In the genomic region with DNA sequence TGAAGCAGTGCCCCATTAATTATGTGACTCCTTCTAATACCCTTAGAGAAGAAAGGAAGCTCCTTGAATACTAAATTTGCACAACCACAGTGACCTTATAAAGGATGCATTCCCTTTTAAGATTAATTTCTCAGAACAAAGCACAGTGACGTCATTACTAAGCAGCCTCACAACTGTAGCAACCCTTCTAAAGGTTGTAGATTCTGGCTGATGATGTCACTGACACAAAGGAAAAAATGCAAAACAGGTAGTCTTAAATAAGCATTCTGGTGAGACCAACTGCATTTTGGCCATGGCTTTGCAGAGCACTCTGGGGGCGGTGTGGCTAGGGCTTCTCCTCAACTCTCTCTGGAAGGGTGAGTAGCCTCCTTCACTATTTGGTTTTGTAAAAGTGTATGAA, we compare ENCODE assay signal across 22 cellular contexts. TPM values are rescaled to one million over a fixed set of nuclear protein-coding genes. Genes with fewer than 3 reads are reported as not detected.
DNase-seq lines count a peak whose midpoint lies in the region; ATAC-seq and TF ChIP-seq lines count a peak whose summit lies in the region.
"Had no signal": no experiment of that assay in that cellular context is flagged by ENCODE, and none has a peak within 500 bp of the region (broad histone marks: within the 10 kb centered on the region; RNA-seq: fewer than 3 reads in every experiment).

No MANE protein-coding gene starts in this region.

- H3K4me3 ChIP-seq in SK-N-MC, result no peak overlapping the region
- H3K4me3 ChIP-seq in esophagus muscularis mucosa, result no peak overlapping the region
- H3K4me3 ChIP-seq in lower leg skin (ENCODE audit: low read depth, poor library complexity, severe bottlenecking), result no peak overlapping the region
- H3K4me3 ChIP-seq: hepatocyte, Peyer's patch had no signal

- no peak for DNase-seq in activated T-cell treated with anti-CD3 and anti-CD28 coated beads, Interleukin-2, amount 50 U/mL, for 4 hours
- no peak for DNase-seq in activated T-cell treated with anti-CD3 and anti-CD28 coated beads, Interleukin-2, amount 50 U/mL, for 48 hours
- DNase-seq in SK-N-MC (ENCODE audit: low read depth, low spot score) (no peak), esophagus muscularis mucosa (ENCODE audit: extremely low spot score) (no peak), lower leg skin (ENCODE audit: low spot score in 2 of 2) (no peak)
- DNase-seq in stimulated activated naive CD8-positive, alpha-beta T cell treated with anti-CD3 and anti-CD28 coated beads, Interleukin-15, Interleukin-2, amounts not matched to agents 100 U/mL and 50 U/mL, for 24 hours, result no peak
- DNase-seq: effector CD4-positive, alpha-beta T cell; left colon; NCI-H524 treated with DMSO at 0.1 percent for 48 hours; SIG-M5 had no signal

- H3K36me3 ChIP-seq in SK-N-MC (ENCODE audit: insufficient read depth, low read length) (no peaks in the 10 kb centered on the region), esophagus muscularis mucosa (no peaks in the 10 kb centered on the region)
- H3K36me3 ChIP-seq: brain microvascular endothelial cell, Peyer's patch had no signal

- peaks cover 3% of the 10 kb centered on the region for H3K9me3 Mint-ChIP-seq in activated T-cell treated with anti-CD3 and anti-CD28 coated beads, Interleukin-2, amount 50 U/mL, for 4 hours
- H3K9me3 Mint-ChIP-seq in activated naive CD8-positive, alpha-beta T cell (ENCODE audit: low read depth), result peaks cover 6% of the 10 kb centered on the region
- H3K9me3 Mint-ChIP-seq: memory B cell had no signal

- no peak overlapping the region for H3K9ac ChIP-seq in SK-N-MC (ENCODE audit: insufficient read length)

- peak overlapping the region; percentile 73 for H3K4me3 Mint-ChIP-seq in activated T-cell treated with anti-CD3 and anti-CD28 coated beads, Interleukin-2, amount 50 U/mL, for 4 hours
- H3K4me3 Mint-ChIP-seq in activated naive CD8-positive, alpha-beta T cell, result peak overlapping the region; percentile 76
- H3K4me3 Mint-ChIP-seq: memory B cell had no signal

- no peaks in the 10 kb centered on the region for H3K4me1 ChIP-seq in esophagus muscularis mucosa
- H3K4me1 ChIP-seq: Peyer's patch had no signal

- peaks cover 8% of the 10 kb centered on the region for H3K9me3 ChIP-seq in SK-N-MC (ENCODE audit: low read depth, low read length)
- H3K9me3 ChIP-seq in esophagus muscularis mucosa, result peaks cover 0 to 5% (median 0%) of the 10 kb centered on the region in 4 donors
- H3K9me3 ChIP-seq: Peyer's patch had no signal

- ATAC-seq in activated T-cell treated with anti-CD3 and anti-CD28 coated beads, Interleukin-2, amount 50 U/mL, for 4 hours, result no peak
- ATAC-seq in stimulated activated naive CD8-positive, alpha-beta T cell treated with anti-CD3 and anti-CD28 coated beads, Interleukin-15, Interleukin-2, amounts not matched to agents 100 U/mL and 50 U/mL, for 24 hours, result peak; percentile 32
- no peak for ATAC-seq in GM21381 (IDR thresholded peaks at IDR 0.05; ENCODE audit: unreplicated experiment)

- H3K27me3 ChIP-seq in esophagus muscularis mucosa, result no peaks in the 10 kb centered on the region
- H3K27me3 ChIP-seq: brain microvascular endothelial cell, hepatocyte, Peyer's patch had no signal

- peaks cover 28% of the 10 kb centered on the region for H3K27me3 Mint-ChIP-seq in activated T-cell treated with anti-CD3 and anti-CD28 coated beads, Interleukin-2, amount 50 U/mL, for 4 hours (ENCODE audit: low read depth)
- peaks cover 23% of the 10 kb centered on the region for H3K27me3 Mint-ChIP-seq in activated naive CD8-positive, alpha-beta T cell

- intact Hi-C loops in esophagus muscularis mucosa (cut with DNase I) (no loop called here), lower leg skin (cut with DNase I; ENCODE audit: low total_unique reads) (no loop called here)

- H3K36me3 Mint-ChIP-seq in activated T-cell treated with anti-CD3 and anti-CD28 coated beads, Interleukin-2, amount 50 U/mL, for 4 hours (ENCODE audit: insufficient read depth), result no peaks in the 10 kb centered on the region
- peaks cover 3% of the 10 kb centered on the region for H3K36me3 Mint-ChIP-seq in activated naive CD8-positive, alpha-beta T cell
- H3K36me3 Mint-ChIP-seq: memory B cell had no signal

- no peaks in the 10 kb centered on the region for H3K4me1 Mint-ChIP-seq in activated T-cell treated with anti-CD3 and anti-CD28 coated beads, Interleukin-2, amount 50 U/mL, for 4 hours (ENCODE audit: low read depth)
- peaks cover 6% of the 10 kb centered on the region for H3K4me1 Mint-ChIP-seq in activated naive CD8-positive, alpha-beta T cell (ENCODE audit: low read depth)
- H3K4me1 Mint-ChIP-seq: memory B cell had no signal

- TF ChIP-seq POLR2A in esophagus muscularis mucosa (IDR thresholded peaks at IDR 0.05; ENCODE audit: low read depth), result no peak
- no peak for TF ChIP-seq POLR2A in lower leg skin (IDR thresholded peaks at IDR 0.05)

- H3K27ac ChIP-seq in SK-N-MC, result peak overlapping the region; percentile 19; the same call in 1 of the 2 replicates
- H3K27ac ChIP-seq in esophagus muscularis mucosa (replicated peaks in 1 of 4), result no peak overlapping the region
- H3K27ac ChIP-seq: brain microvascular endothelial cell, hepatocyte, Peyer's patch had no signal

- TF ChIP-seq EP300 in esophagus muscularis mucosa (IDR thresholded peaks at IDR 0.05), result no peak

- no peak for TF ChIP-seq CTCF in esophagus muscularis mucosa (IDR thresholded peaks at IDR 0.05)
- TF ChIP-seq CTCF in lower leg skin (IDR thresholded peaks at IDR 0.05), result no peak

- WGBS in esophagus muscularis mucosa, result 75% methylated on average over 2 of the region's 2 CpGs
- WGBS in lower leg skin, 2 donors, result 72% methylated on average over 2 of the region's 2 CpGs

- peak overlapping the region; percentile 72 for H3K27ac Mint-ChIP-seq in activated naive CD8-positive, alpha-beta T cell
- H3K27ac Mint-ChIP-seq: memory B cell had no signal

RNA-seq across cellular contexts. Expression of a gene that starts 38.4 kb away (rescaled TPM):
- not detected for total RNA-seq in activated T-cell treated with anti-CD3 and anti-CD28 coated beads, Interleukin-2, amount 50 U/mL, for 4 hours
- not detected for total RNA-seq in esophagus muscularis mucosa
- not detected for total RNA-seq in lower leg skin
- total RNA-seq: Calu3, Daoy, esophagus mucosa, frontal cortex, left colon, Peyer's patch had no signal

RNA-seq across cellular contexts. Expression of a gene that starts 58.4 kb away (rescaled TPM):
- not detected for total RNA-seq in activated T-cell treated with anti-CD3 and anti-CD28 coated beads, Interleukin-2, amount 50 U/mL, for 4 hours
- not detected for total RNA-seq in esophagus muscularis mucosa
- not detected for total RNA-seq in lower leg skin
- total RNA-seq: Calu3, Daoy, esophagus mucosa, frontal cortex, hepatocyte, left colon, LHCN-M2, Peyer's patch, pulmonary artery endothelial cell had no signal
